1 cellular context compared by ENCODE assay signal in the genomic region with DNA sequence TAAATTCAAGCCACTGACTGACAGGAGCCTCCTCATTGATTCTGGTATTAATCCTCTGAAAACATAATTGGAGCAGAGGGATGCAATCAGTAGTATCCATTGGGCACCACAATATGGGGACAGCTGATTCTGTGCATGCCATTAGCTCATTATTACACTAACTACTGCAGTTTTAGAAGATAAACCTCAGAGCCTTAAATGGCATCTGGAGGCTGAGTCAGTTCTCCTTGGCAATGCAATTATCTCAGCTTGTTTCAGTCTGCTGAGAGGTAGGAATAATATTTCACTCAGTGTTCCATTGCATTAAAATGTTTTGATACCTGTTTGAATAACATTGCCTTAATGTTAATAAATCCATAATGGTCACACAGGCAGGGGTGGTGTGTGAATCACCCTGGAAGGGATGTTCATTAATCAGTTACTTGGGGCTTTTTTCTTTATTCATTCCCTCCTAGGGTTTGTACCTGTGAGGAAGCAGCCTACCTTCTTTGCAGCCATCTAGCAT.
TF ChIP-seq lines count a peak whose summit lies in the region.

No MANE protein-coding gene starts in this region.

TF ChIP-seq in SK-N-SH, 30 proteins besides CTCF, POLR2A, EP300 and RAD21 (continued from another document):
- TF ChIP-seq, protein P1, sequence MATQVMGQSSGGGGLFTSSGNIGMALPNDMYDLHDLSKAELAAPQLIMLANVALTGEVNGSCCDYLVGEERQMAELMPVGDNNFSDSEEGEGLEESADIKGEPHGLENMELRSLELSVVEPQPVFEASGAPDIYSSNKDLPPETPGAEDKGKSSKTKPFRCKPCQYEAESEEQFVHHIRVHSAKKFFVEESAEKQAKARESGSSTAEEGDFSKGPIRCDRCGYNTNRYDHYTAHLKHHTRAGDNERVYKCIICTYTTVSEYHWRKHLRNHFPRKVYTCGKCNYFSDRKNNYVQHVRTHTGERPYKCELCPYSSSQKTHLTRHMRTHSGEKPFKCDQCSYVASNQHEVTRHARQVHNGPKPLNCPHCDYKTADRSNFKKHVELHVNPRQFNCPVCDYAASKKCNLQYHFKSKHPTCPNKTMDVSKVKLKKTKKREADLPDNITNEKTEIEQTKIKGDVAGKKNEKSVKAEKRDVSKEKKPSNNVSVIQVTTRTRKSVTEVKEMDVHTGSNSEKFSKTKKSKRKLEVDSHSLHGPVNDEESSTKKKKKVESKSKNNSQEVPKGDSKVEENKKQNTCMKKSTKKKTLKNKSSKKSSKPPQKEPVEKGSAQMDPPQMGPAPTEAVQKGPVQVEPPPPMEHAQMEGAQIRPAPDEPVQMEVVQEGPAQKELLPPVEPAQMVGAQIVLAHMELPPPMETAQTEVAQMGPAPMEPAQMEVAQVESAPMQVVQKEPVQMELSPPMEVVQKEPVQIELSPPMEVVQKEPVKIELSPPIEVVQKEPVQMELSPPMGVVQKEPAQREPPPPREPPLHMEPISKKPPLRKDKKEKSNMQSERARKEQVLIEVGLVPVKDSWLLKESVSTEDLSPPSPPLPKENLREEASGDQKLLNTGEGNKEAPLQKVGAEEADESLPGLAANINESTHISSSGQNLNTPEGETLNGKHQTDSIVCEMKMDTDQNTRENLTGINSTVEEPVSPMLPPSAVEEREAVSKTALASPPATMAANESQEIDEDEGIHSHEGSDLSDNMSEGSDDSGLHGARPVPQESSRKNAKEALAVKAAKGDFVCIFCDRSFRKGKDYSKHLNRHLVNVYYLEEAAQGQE (IDR thresholded peaks at IDR 0.05; ENCODE audit: low read depth, low read length) = no peak
- no peak for TF ChIP-seq YY1 (IDR thresholded peaks at IDR 0.05; ENCODE audit: low read depth)
- no peak for TF ChIP-seq GATA2 (CRISPR knock-in tag; IDR thresholded peaks at IDR 0.05)
- no peak for TF ChIP-seq NRF1 (IDR thresholded peaks at IDR 0.05; ENCODE audit: low read depth, low read length)
- no peak for TF ChIP-seq NFIC (IDR thresholded peaks at IDR 0.05; ENCODE audit: borderline replicate concordance)
- TF ChIP-seq FOSL2 (IDR thresholded peaks at IDR 0.05; ENCODE audit: borderline replicate concordance, low read depth) = no peak
